ENCODE assay signal across 10 cellular contexts in the genomic region with DNA sequence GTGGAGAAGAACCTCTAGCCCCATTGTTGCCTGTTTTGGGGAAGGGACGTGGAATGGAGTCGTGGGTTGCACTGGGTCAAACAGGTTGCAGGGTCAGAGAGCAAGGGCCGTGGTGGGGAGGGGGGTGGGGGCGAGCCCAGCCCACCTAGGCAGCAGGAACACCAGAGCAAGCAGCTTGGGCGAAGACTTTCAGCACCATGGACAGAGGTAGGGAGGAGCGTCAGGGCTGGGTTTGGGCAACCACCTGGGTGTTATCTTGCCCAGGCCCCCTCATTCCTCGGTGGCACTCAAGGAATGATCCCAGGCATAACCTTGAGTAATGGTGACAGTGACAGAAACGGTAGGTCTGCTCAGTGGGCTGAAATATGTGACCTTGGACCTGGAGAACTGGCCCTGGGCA. TPM values are rescaled to one million over a fixed set of nuclear protein-coding genes. Genes with fewer than 3 reads are reported as not detected.
DNase-seq lines count a peak whose midpoint lies in the region; ATAC-seq, FAIRE-seq and TF ChIP-seq lines count a peak whose summit lies in the region.
"Had no signal": no experiment of that assay in that cellular context is flagged by ENCODE, and none has a peak within 500 bp of the region (broad histone marks: within the 10 kb centered on the region; RNA-seq: fewer than 3 reads in every experiment).

No MANE protein-coding gene starts in this region.

- no peaks in the 10 kb centered on the region for H3K79me1 ChIP-seq in H1 (ENCODE audit: low read depth, low read length)

- H3K4ac ChIP-seq in H1 (replicated peaks; ENCODE audit: insufficient read length, low read depth, low read length) = no peak overlapping the region

- intact Hi-C loops in Right ventricle myocardium inferior (cut with DNase I) = no loop called here

- TF ChIP-seq RAD21 in H1 (IDR thresholded peaks at IDR 0.05 in 1 of 2, conservative IDR thresholded peaks at IDR 0.05 in 1 of 2; ENCODE audit: low read depth in 2 of 2, low read length in 2 of 2) = no peak

- no peaks in the 10 kb centered on the region for H3K36me3 Mint-ChIP-seq in activated T-cell treated with anti-CD3 and anti-CD28 coated beads, Interleukin-2, amount 50 U/mL, for 24 hours (ENCODE audit: low read depth)
- H3K36me3 Mint-ChIP-seq in progenitor cell of endocrine pancreas (ENCODE audit: insufficient read depth) = no peaks in the 10 kb centered on the region

- H3K9me3 Mint-ChIP-seq in activated T-cell treated with anti-CD3 and anti-CD28 coated beads, Interleukin-2, amount 50 U/mL, for 24 hours = no peaks in the 10 kb centered on the region
- no peaks in the 10 kb centered on the region for H3K9me3 Mint-ChIP-seq in progenitor cell of endocrine pancreas (ENCODE audit: low read depth)

- no peak overlapping the region for H3K27ac Mint-ChIP-seq in activated T-cell treated with anti-CD3 and anti-CD28 coated beads, Interleukin-2, amount 50 U/mL, for 24 hours
- H3K27ac Mint-ChIP-seq in progenitor cell of endocrine pancreas = no peak overlapping the region

- no peak overlapping the region for H4K8ac ChIP-seq in H1 (ENCODE audit: extremely low read depth, insufficient read depth, low read length)

- H3K18ac ChIP-seq in H1 (ENCODE audit: extremely low read depth, low read length) = no peak overlapping the region

- H3K23me2 ChIP-seq in H1 (ENCODE audit: low read depth, low read length) = no peaks in the 10 kb centered on the region

- H2BK120ac ChIP-seq in H1 (replicated peaks; ENCODE audit: low read depth, low read length) = no peak overlapping the region

- no peak overlapping the region for H2BK15ac ChIP-seq in H1 (ENCODE audit: low read length)

- peak; percentile 38 for DNase-seq in activated T-cell treated with anti-CD3 and anti-CD28 coated beads, Interleukin-2, amount 50 U/mL, for 24 hours
- DNase-seq in activated T-cell treated with anti-CD3 and anti-CD28 coated beads for 4 hours (no peak), RKO (ENCODE audit: low spot score) (peak; percentile 15), H1 (ENCODE audit: low read depth in 1 of 2, low spot score in 2 of 2) (peak; percentile 15 to 84), progenitor cell of endocrine pancreas (ENCODE audit: low spot score, unreplicated experiment) (peak; percentile 54), Right ventricle myocardium inferior (ENCODE audit: missing footprints) (no peak), NCI-H2029 (lab: John Stamatoyannopoulos, UW) (no peak), NCI-H2107 (lab: John Stamatoyannopoulos, UW) (no peak)
- DNase-seq: NCI-H748 treated with DMSO at 0.1 percent for 48 hours had no signal

- H2BK5ac ChIP-seq in H1 (ENCODE audit: low read depth, low read length) = no peak overlapping the region

- H3K27me3 Mint-ChIP-seq in activated T-cell treated with anti-CD3 and anti-CD28 coated beads, Interleukin-2, amount 50 U/mL, for 24 hours = no peaks in the 10 kb centered on the region
- H3K27me3 Mint-ChIP-seq in progenitor cell of endocrine pancreas = peaks cover 24% of the 10 kb centered on the region

- H2BK20ac ChIP-seq in H1 (ENCODE audit: low read length) = no peak overlapping the region

- H3K4me2 ChIP-seq in H1 (ENCODE audit: insufficient read depth in 1 of 2, low read depth in 2 of 2, low read length in 2 of 2) = no peak overlapping the region

- peaks cover 0 to 3% (median under 1%) of the 10 kb centered on the region in 4 experiments; a peak in 3 of 7 replicates for H3K27me3 ChIP-seq in H1 (replicated peaks in 1 of 4; ENCODE audit: control insufficient read depth in 3 of 4, extremely low read depth in 1 of 4, insufficient read depth in 3 of 4, low read length in 3 of 4)

- TF ChIP-seq POLR2A in H1 (IDR thresholded peaks at IDR 0.05; ENCODE audit: control extremely low read depth in 1 of 2, low read depth in 2 of 2, low read length in 2 of 2) = no peak

- CTCF ChIA-PET in H1 (lab: Charles Lee; ENCODE audit: partially characterized antibody) = interaction anchor here (1.1 to 1.8 kb wide), 6 partner anchors 10 to 144 kb away, joined by 3 to 4 read pairs (median 4); no protein-coding TSS in a partner anchor

- no peaks in the 10 kb centered on the region; a peak in 1 of 7 replicates for H3K4me1 ChIP-seq in H1 (replicated peaks in 1 of 4; ENCODE audit: control insufficient read depth in 3 of 4, insufficient read depth in 4 of 4, low read length in 3 of 4)

- no peak overlapping the region for H3K27ac ChIP-seq in H1 (ENCODE audit: low read depth, low read length)
- H3K27ac ChIP-seq: VCaP had no signal

- H3K36me3 ChIP-seq in H1 (ENCODE audit: control insufficient read depth in 2 of 4, insufficient read depth in 4 of 4, low read length in 3 of 4) = no peaks in the 10 kb centered on the region

- H3K9ac ChIP-seq in H1 (replicated peaks in 1 of 4; ENCODE audit: extremely low read depth in 1 of 4, low read depth in 3 of 4, low read length in 3 of 4) = no peak overlapping the region

- no peak overlapping the region for H3K4me3 Mint-ChIP-seq in activated T-cell treated with anti-CD3 and anti-CD28 coated beads, Interleukin-2, amount 50 U/mL, for 24 hours
- no peak overlapping the region for H3K4me3 Mint-ChIP-seq in progenitor cell of endocrine pancreas (ENCODE audit: low read depth)

- no peak overlapping the region for H3K56ac ChIP-seq in H1 (replicated peaks; ENCODE audit: insufficient read length, low read depth, low read length)

- no peak for TF ChIP-seq EP300 in H1 (IDR thresholded peaks at IDR 0.05; ENCODE audit: borderline replicate concordance in 1 of 2, low read depth in 2 of 2, low read length in 2 of 2)

- H3K14ac ChIP-seq in H1 (ENCODE audit: insufficient read length) = no peak overlapping the region

- H2AFZ ChIP-seq in H1 (ENCODE audit: low read length) = no peak overlapping the region

- H2AK5ac ChIP-seq in H1 (ENCODE audit: low read depth, low read length) = no peak overlapping the region

- no peak for FAIRE-seq in H1 (lab: Jason Lieb, UNC)

- TF ChIP-seq CTCF in H1 (IDR thresholded peaks at IDR 0.05; ENCODE audit: control extremely low read depth in 1 of 3, insufficient read depth in 1 of 3, low read depth in 1 of 3, low read length in 3 of 3) (no peak), progenitor cell of endocrine pancreas (IDR thresholded peaks at IDR 0.05; ENCODE audit: unreplicated experiment) (no peak)

- H3K23ac ChIP-seq in H1 (ENCODE audit: insufficient read length) = no peak overlapping the region

- POLR2A ChIA-PET in H1 (lab: Charles Lee; ENCODE audit: partially characterized antibody) = interaction anchor here (1.4 kb wide), 1 partner anchor 161 kb away, joined by 3 read pairs; no protein-coding TSS in a partner anchor

- H3K9me3 ChIP-seq in H1 (ENCODE audit: insufficient read depth in 2 of 2, low read depth in 1 of 2, low read length in 1 of 2) = no peaks in the 10 kb centered on the region

- H4K91ac ChIP-seq in H1 (replicated peaks; ENCODE audit: insufficient read length, low read length) = no peak overlapping the region

- H3K79me2 ChIP-seq in H1 (ENCODE audit: control insufficient read depth in 1 of 2, insufficient read depth in 2 of 2, low read length in 2 of 2) = no peaks in the 10 kb centered on the region

- 53% methylated on average over 6 of the region's 8 CpGs; no CpG with 5 or more reads in 1 of the 2 experiments for WGBS in H1 (ENCODE audit: extremely low coverage in 1 of 2, insufficient coverage in 1 of 2, insufficient read length in 1 of 2, insufficient replicate concordance in 2 of 2, low coverage in 1 of 2, low lambda C conversion rate in 2 of 2, missing lambda C conversion rate in 1 of 2), 2 experiments

- H3K4me3 ChIP-seq in H1 (ENCODE audit: extremely low read depth in 1 of 4, insufficient read depth in 2 of 4, low read depth in 3 of 4, low read length in 4 of 4) = no peak overlapping the region

- H2BK12ac ChIP-seq in H1 (ENCODE audit: low read depth, low read length) = no peak overlapping the region

- peaks cover 2% of the 10 kb centered on the region for H3K4me1 Mint-ChIP-seq in activated T-cell treated with anti-CD3 and anti-CD28 coated beads, Interleukin-2, amount 50 U/mL, for 24 hours (ENCODE audit: low read depth)
- H3K4me1 Mint-ChIP-seq in progenitor cell of endocrine pancreas (ENCODE audit: low read depth) = no peaks in the 10 kb centered on the region

- H4K5ac ChIP-seq in H1 (ENCODE audit: insufficient read length, low read depth, low read length) = no peak overlapping the region

- no peak for ATAC-seq in Right ventricle myocardium inferior

- peaks cover 10 to 21% of the 10 kb centered on the region in 2 experiments for H4K20me1 ChIP-seq in H1 (replicated peaks in 1 of 2; ENCODE audit: control insufficient read depth in 1 of 2, insufficient read depth in 2 of 2, low read length in 2 of 2)

RNA-seq across cellular contexts. Expression of gene TMEM115, which starts 45.9 kb away (rescaled TPM):
- total RNA-seq in H1 (2021; fragmentation: NEBNext Ultra II Directional; extraction: Animal tissue kit (Norgen Biotek cat#: 25700)) = 25.3 and 25.4 TPM in 2 replicates
- polyA plus RNA-seq in H1 (2011; rRNA removed) = 32.4 and 41.9 TPM in 2 replicates
- 28.3 TPM for polyA plus RNA-seq in H1 (2011; cell fraction: cytosol; rRNA removed)
- polyA plus RNA-seq in H1 (2011; cell fraction: nucleus; rRNA removed) = 26.5 TPM
- polyA plus RNA-seq in H1 (2012, experiment 1 of 2) = 14.1 to 22.1 TPM (median 19.9 TPM) in 4 replicates
- polyA plus RNA-seq in H1 (2012, experiment 2 of 2) = 26.6 TPM
- polyA plus RNA-seq in H1 (2013, experiment 1 of 2) = 38.1 TPM
- polyA plus RNA-seq in H1 (2013, experiment 2 of 2) = 41.2 TPM
- polyA minus RNA-seq in H1 (2011; rRNA and poly(A)+ RNA removed) = 18.7 and 24.3 TPM in 2 replicates
- polyA minus RNA-seq in H1 (2011; cell fraction: cytosol; rRNA and poly(A)+ RNA removed) = 20.0 TPM
- polyA minus RNA-seq in H1 (2011; cell fraction: nucleus; rRNA and poly(A)+ RNA removed) = 14.9 TPM
- 32.7 and 33.0 TPM in 2 replicates for total RNA-seq in progenitor cell of endocrine pancreas
- total RNA-seq in Right ventricle myocardium inferior = 26.4 TPM

RNA-seq across cellular contexts. Expression of gene CYB561D2, which starts 54.6 kb away (rescaled TPM):
- 9.8 and 9.9 TPM in 2 replicates for total RNA-seq in H1 (2021; fragmentation: NEBNext Ultra II Directional; extraction: Animal tissue kit (Norgen Biotek cat#: 25700))
- polyA plus RNA-seq in H1 (2011; rRNA removed) = 34.0 and 34.5 TPM in 2 replicates
- polyA plus RNA-seq in H1 (2011; cell fraction: cytosol; rRNA removed) = 22.8 TPM
- 24.8 TPM for polyA plus RNA-seq in H1 (2011; cell fraction: nucleus; rRNA removed)
- polyA plus RNA-seq in H1 (2012, experiment 1 of 2) = 10.0 to 19.4 TPM (median 15.1 TPM) in 4 replicates
- polyA plus RNA-seq in H1 (2012, experiment 2 of 2) = 22.1 TPM
- polyA plus RNA-seq in H1 (2013, experiment 1 of 2) = 11.8 TPM
- 12.9 TPM for polyA plus RNA-seq in H1 (2013, experiment 2 of 2)
- polyA minus RNA-seq in H1 (2011; rRNA and poly(A)+ RNA removed) = 9.2 and 14.0 TPM in 2 replicates
- 6.3 TPM for polyA minus RNA-seq in H1 (2011; cell fraction: cytosol; rRNA and poly(A)+ RNA removed)
- 7.3 TPM for polyA minus RNA-seq in H1 (2011; cell fraction: nucleus; rRNA and poly(A)+ RNA removed)
- total RNA-seq in progenitor cell of endocrine pancreas = 18.7 and 19.2 TPM in 2 replicates
- total RNA-seq in Right ventricle myocardium inferior = 6.3 TPM

RNA-seq across cellular contexts. Expression of gene NPRL2, which starts 54.7 kb away (rescaled TPM):
- total RNA-seq in H1 (2021; fragmentation: NEBNext Ultra II Directional; extraction: Animal tissue kit (Norgen Biotek cat#: 25700)) = 25.0 and 28.4 TPM in 2 replicates
- polyA plus RNA-seq in H1 (2011; rRNA removed) = 51.4 and 52.3 TPM in 2 replicates
- 53.3 TPM for polyA plus RNA-seq in H1 (2011; cell fraction: cytosol; rRNA removed)
- 91.8 TPM for polyA plus RNA-seq in H1 (2011; cell fraction: nucleus; rRNA removed)
- polyA plus RNA-seq in H1 (2012, experiment 1 of 2) = 18.1 to 35.5 TPM (median 31.5 TPM) in 4 replicates
- polyA plus RNA-seq in H1 (2012, experiment 2 of 2) = 26.4 TPM
- polyA plus RNA-seq in H1 (2013, experiment 1 of 2) = 14.6 TPM
- polyA plus RNA-seq in H1 (2013, experiment 2 of 2) = 13.2 TPM
- 54.5 and 61.1 TPM in 2 replicates for polyA minus RNA-seq in H1 (2011; rRNA and poly(A)+ RNA removed)
- polyA minus RNA-seq in H1 (2011; cell fraction: cytosol; rRNA and poly(A)+ RNA removed) = 13.8 TPM
- polyA minus RNA-seq in H1 (2011; cell fraction: nucleus; rRNA and poly(A)+ RNA removed) = 20.9 TPM
- total RNA-seq in progenitor cell of endocrine pancreas = 25.7 and 31.6 TPM in 2 replicates
- 16.7 TPM for total RNA-seq in Right ventricle myocardium inferior

RNA-seq across cellular contexts. Expression of gene ZMYND10, which starts 59.7 kb away (rescaled TPM):
- 0.54 and 0.56 TPM in 2 replicates for total RNA-seq in H1 (2021; fragmentation: NEBNext Ultra II Directional; extraction: Animal tissue kit (Norgen Biotek cat#: 25700))
- 0.79 and 0.93 TPM in 2 replicates for polyA plus RNA-seq in H1 (2011; rRNA removed)
- 0.96 TPM for polyA plus RNA-seq in H1 (2011; cell fraction: cytosol; rRNA removed)
- polyA plus RNA-seq in H1 (2011; cell fraction: nucleus; rRNA removed) = 2.1 TPM
- 0.18 to 0.96 TPM (median 0.41 TPM) in 4 replicates for polyA plus RNA-seq in H1 (2012, experiment 1 of 2)
- polyA plus RNA-seq in H1 (2012, experiment 2 of 2) = 0.20 TPM
- polyA plus RNA-seq in H1 (2013, experiment 1 of 2) = 0.67 TPM
- polyA plus RNA-seq in H1 (2013, experiment 2 of 2) = 0.40 TPM
- 0.32 TPM in 2 replicates for polyA minus RNA-seq in H1 (2011; rRNA and poly(A)+ RNA removed)
- polyA minus RNA-seq in H1 (2011; cell fraction: cytosol; rRNA and poly(A)+ RNA removed) = not detected
- polyA minus RNA-seq in H1 (2011; cell fraction: nucleus; rRNA and poly(A)+ RNA removed) = 0.50 TPM
- total RNA-seq in progenitor cell of endocrine pancreas (0.86 and 2.2 TPM in 2 replicates), Right ventricle myocardium inferior (not detected)

Comparison
In these comparisons a context has a peak if more than half of its experiments do, and no peak if none do; other contexts are left out.
1. DNase-seq: peak in activated T-cell treated with anti-CD3 and anti-CD28 coated beads, Interleukin-2, amount 50 U/mL, for 24 hours (single experiment), RKO (single experiment), H1 (2 of 2) and progenitor cell of endocrine pancreas (single experiment); none in activated T-cell treated with anti-CD3 and anti-CD28 coated beads for 4 hours (single experiment), Right ventricle myocardium inferior (single experiment), NCI-H2029 (single experiment) and NCI-H2107 (single experiment).